Comparison of ENCODE assay signal across 30 cellular contexts in genomic region chr15:58360421-58361090, GRCh38.
A peak's percentile ranks its signal among the peaks of the same experiment; 100 is the strongest.
DNase-seq lines count a peak whose midpoint lies in the region; ATAC-seq and TF ChIP-seq lines count a peak whose summit lies in the region.
"Had no signal": no experiment of that assay in that cellular context is flagged by ENCODE, and none has a peak within 500 bp of the region (broad histone marks: within the 10 kb centered on the region; RNA-seq: fewer than 3 reads in every experiment).

No MANE protein-coding gene starts in this region.

- peaks cover 18% of the 10 kb centered on the region for H3K4me1 ChIP-seq in GM23248 (ENCODE audit: insufficient read depth)
- peaks cover 13% of the 10 kb centered on the region for H3K4me1 ChIP-seq in hepatocyte (ENCODE audit: insufficient read depth)
- H3K4me1 ChIP-seq: breast epithelium, testis had no signal

- no peaks in the 10 kb centered on the region for H3K36me3 Mint-ChIP-seq in type B pancreatic cell
- H3K36me3 Mint-ChIP-seq in activated CD4-positive, alpha-beta memory T cell treated with anti-CD3 and anti-CD28 coated beads, Interleukin-2, amount 10 ng/mL, durations not matched to agents 7 days and 5 days (ENCODE audit: low read depth) = no peaks in the 10 kb centered on the region

- no peaks in the 10 kb centered on the region for H3K9me2 ChIP-seq in GM23248 (ENCODE audit: insufficient read depth)
- H3K9me2 ChIP-seq in hepatocyte (replicated peaks; ENCODE audit: insufficient read depth) = no peaks in the 10 kb centered on the region

- H4K20me1 ChIP-seq in GM23248 (ENCODE audit: insufficient read depth) (no peaks in the 10 kb centered on the region), hepatocyte (ENCODE audit: insufficient read depth, poor library complexity, severe bottlenecking) (no peaks in the 10 kb centered on the region)
- H4K20me1 ChIP-seq: BLaER1 had no signal

- H3K4me2 ChIP-seq in GM23248 (ENCODE audit: unreplicated experiment) (no peak overlapping the region), hepatocyte (no peak overlapping the region)
- H3K4me2 ChIP-seq: BLaER1, GM23338 had no signal

- H3K27ac Mint-ChIP-seq in type B pancreatic cell = peak overlapping the region; percentile 62
- H3K27ac Mint-ChIP-seq in activated CD4-positive, alpha-beta memory T cell treated with anti-CD3 and anti-CD28 coated beads, Interleukin-2, amount 10 ng/mL, durations not matched to agents 7 days and 5 days = no peak overlapping the region
- H3K27ac Mint-ChIP-seq: GM23338; stimulated activated naive CD8-positive, alpha-beta T cell treated with anti-CD3 and anti-CD28 coated beads, Interleukin-15, Interleukin-2, amounts not matched to agents 100 ng/mL and 50 ng/mL, for 24 hours had no signal

- H2AFZ ChIP-seq in GM23248 (no peak overlapping the region), hepatocyte (no peak overlapping the region)
- H2AFZ ChIP-seq: GM23338 had no signal

- peaks cover 9% of the 10 kb centered on the region for H3F3A ChIP-seq in GM23248 (ENCODE audit: insufficient read depth)

- H3K79me2 ChIP-seq in GM23248 (ENCODE audit: insufficient read depth) = no peaks in the 10 kb centered on the region
- H3K79me2 ChIP-seq in hepatocyte = no peaks in the 10 kb centered on the region

- H3K27ac ChIP-seq in GM23248 = peak overlapping the region; percentile 30
- H3K27ac ChIP-seq in hepatocyte = peak overlapping the region; percentile 41
- H3K27ac ChIP-seq: BLaER1, breast epithelium, right atrium auricular region, spleen, testis, VCaP had no signal

- POLR2A ChIA-PET in activated CD4-positive, alpha-beta memory T cell treated with anti-CD3 and anti-CD28 coated beads, Interleukin-2, amount 10 ng/mL, durations not matched to agents 7 days and 5 days (lab: Charles Lee) = interaction anchor here (0.9 kb wide), 1 partner anchor 13 kb away, joined by 3 read pairs; no protein-coding TSS in a partner anchor

- no peak overlapping the region for H3K4me3 Mint-ChIP-seq in type B pancreatic cell
- H3K4me3 Mint-ChIP-seq in activated CD4-positive, alpha-beta memory T cell treated with anti-CD3 and anti-CD28 coated beads, Interleukin-2, amount 10 ng/mL, durations not matched to agents 7 days and 5 days = no peak overlapping the region
- H3K4me3 Mint-ChIP-seq: activated naive CD4-positive, alpha-beta T cell treated with anti-CD3 and anti-CD28 coated beads, Interleukin-2, amount 50 U/mL, for 24 hours; GM23338; neural crest cell; stimulated activated naive CD8-positive, alpha-beta T cell treated with anti-CD3 and anti-CD28 coated beads, Interleukin-15, Interleukin-2, amounts not matched to agents 100 ng/mL and 50 ng/mL, for 24 hours had no signal

- CTCF ChIA-PET in activated CD4-positive, alpha-beta memory T cell treated with anti-CD3 and anti-CD28 coated beads, Interleukin-2, amount 10 ng/mL, durations not matched to agents 7 days and 5 days (lab: Charles Lee) = no interaction called here

- no peak for DNase-seq in GM23248
- DNase-seq in SK-N-DZ (ENCODE audit: low spot score) = peak; percentile 40
- no peak for DNase-seq in hepatocyte (ENCODE audit: low spot score)
- no peak for DNase-seq in type B pancreatic cell (ENCODE audit: extremely low spot score, unreplicated experiment)
- DNase-seq in NCI-H774 (lab: John Stamatoyannopoulos, UW) = no peak
- DNase-seq in activated CD4-positive, alpha-beta memory T cell treated with anti-CD3 and anti-CD28 coated beads, Interleukin-2, amount 10 ng/mL, durations not matched to agents 7 days and 5 days = no peak
- DNase-seq: ACHN; activated CD4-positive, alpha-beta T cell treated with anti-CD3 and anti-CD28 coated beads for 4 hours; amygdala; Caco-2; glutamatergic neuron; NCI-H1092 treated with DMSO at 0.1 percent for 48 hours; NCI-H1694 treated with DMSO at 0.1 percent for 48 hours; NCI-H524 treated with DMSO at 0.1 percent for 48 hours; SHP77 treated with DMSO at 0.1 percent for 48 hours; spleen; stimulated activated CD4-positive, alpha-beta T cell treated with anti-CD3 and anti-CD28 coated beads, Interleukin-2, amount 100 ng/mL, for 24 hours; SW 1271; testis had no signal

- H3K9ac ChIP-seq in GM23248 = no peak overlapping the region
- H3K9ac ChIP-seq: BLaER1 had no signal

- peaks cover 3% of the 10 kb centered on the region for H3K27me3 Mint-ChIP-seq in type B pancreatic cell
- peaks cover 13% of the 10 kb centered on the region for H3K27me3 Mint-ChIP-seq in activated CD4-positive, alpha-beta memory T cell treated with anti-CD3 and anti-CD28 coated beads, Interleukin-2, amount 10 ng/mL, durations not matched to agents 7 days and 5 days
- H3K27me3 Mint-ChIP-seq: activated naive CD4-positive, alpha-beta T cell treated with anti-CD3 and anti-CD28 coated beads, Interleukin-2, amount 50 U/mL, for 24 hours had no signal

- no peaks in the 10 kb centered on the region for H3K36me3 ChIP-seq in GM23248 (ENCODE audit: low read depth)
- no peaks in the 10 kb centered on the region for H3K36me3 ChIP-seq in hepatocyte (replicated peaks; ENCODE audit: insufficient read depth, low read depth)
- H3K36me3 ChIP-seq: BLaER1, breast epithelium, right atrium auricular region, spleen had no signal

- H3K9me3 Mint-ChIP-seq in type B pancreatic cell = peaks cover 12% of the 10 kb centered on the region
- peaks cover 2% of the 10 kb centered on the region for H3K9me3 Mint-ChIP-seq in activated CD4-positive, alpha-beta memory T cell treated with anti-CD3 and anti-CD28 coated beads, Interleukin-2, amount 10 ng/mL, durations not matched to agents 7 days and 5 days
- H3K9me3 Mint-ChIP-seq: GM23338 had no signal

- peaks cover 18% of the 10 kb centered on the region for H3K4me1 Mint-ChIP-seq in type B pancreatic cell (ENCODE audit: unreplicated experiment)
- peaks cover 23% of the 10 kb centered on the region for H3K4me1 Mint-ChIP-seq in activated CD4-positive, alpha-beta memory T cell treated with anti-CD3 and anti-CD28 coated beads, Interleukin-2, amount 10 ng/mL, durations not matched to agents 7 days and 5 days
- H3K4me1 Mint-ChIP-seq: neural crest cell had no signal

- H3K4me3 ChIP-seq in GM23248 (no peak overlapping the region), hepatocyte (no peak overlapping the region)
- H3K4me3 ChIP-seq: BLaER1, breast epithelium, GM23338, right atrium auricular region, spleen, testis had no signal

- TF ChIP-seq CTCF in hepatocyte (IDR thresholded peaks at IDR 0.05; ENCODE audit: poor library complexity) (no peak), type B pancreatic cell (conservative IDR thresholded peaks at IDR 0.05) (no peak)

- no peak for ATAC-seq in GM21717 (IDR thresholded peaks at IDR 0.05; ENCODE audit: unreplicated experiment)
- ATAC-seq: GM23338, left lobe of liver, Panc1 had no signal

- H3K27me3 ChIP-seq in GM23248 (replicated peaks; ENCODE audit: insufficient read depth) = no peaks in the 10 kb centered on the region
- no peaks in the 10 kb centered on the region for H3K27me3 ChIP-seq in hepatocyte
- H3K27me3 ChIP-seq: BLaER1, breast epithelium, right atrium auricular region, spleen, testis had no signal

- in situ Hi-C loops in GM23248 (cut with MboI) = no loop called here

- WGBS in GM23248 (ENCODE audit: low coverage in 1 of 2, low lambda C conversion rate in 2 of 2, missing lambda C conversion rate in 2 of 2), 2 experiments = 99% methylated on average over 4 of the region's 4 CpGs
- WGBS in hepatocyte (ENCODE audit: low lambda C conversion rate, missing lambda C conversion rate) = 70% methylated on average over 4 of the region's 4 CpGs

- H3K9me3 ChIP-seq in GM23248 (ENCODE audit: low read depth) (no peaks in the 10 kb centered on the region), hepatocyte (ENCODE audit: low read depth) (no peaks in the 10 kb centered on the region)
- H3K9me3 ChIP-seq: breast epithelium, Caco-2, right atrium auricular region, spleen, testis had no signal
